In genomic region chr15:67820992-67821783, GRCh38 we compare ENCODE assay signal across 2 cellular contexts.
A peak's percentile ranks its signal among the peaks of the same experiment; 100 is the strongest.
TF ChIP-seq lines count a peak whose summit lies in the region.

No MANE protein-coding gene starts in this region.

TF ChIP-seq in A549, 52 proteins besides CTCF, POLR2A, EP300 and RAD21:
- TF ChIP-seq REST (IDR thresholded peaks at IDR 0.05) (peak; percentile 88), EHF (CRISPR knock-in tag; IDR thresholded peaks at IDR 0.05) (no peak), SREBF2 (IDR thresholded peaks at IDR 0.05) (no peak)

TF ChIP-seq in GM12878, 131 proteins besides CTCF, POLR2A, EP300 and RAD21:
- TF ChIP-seq SMARCA5 (IDR thresholded peaks at IDR 0.05) (no peak), KLF5 (IDR thresholded peaks at IDR 0.05; ENCODE audit: partially characterized antibody) (no peak), EED (IDR thresholded peaks at IDR 0.05; ENCODE audit: low read depth) (no peak), IRF4 (IDR thresholded peaks at IDR 0.05; ENCODE audit: low read depth, low read length) (no peak), REST (IDR thresholded peaks at IDR 0.05; ENCODE audit: low read depth, low read length) (peak; percentile 89)
